In genomic region chr10:5655003-5655600, GRCh38 we compare ENCODE assay signal across 2 cellular contexts.
TF ChIP-seq lines count a peak whose summit lies in the region.

No MANE protein-coding gene starts in this region.

TF ChIP-seq in liver, 16 proteins besides CTCF, POLR2A, EP300 and RAD21:
- TF ChIP-seq REST (IDR thresholded peaks at IDR 0.05) (no peak), HNF4A (conservative IDR thresholded peaks at IDR 0.05) (peak; percentile 49 to 52), RXRA (IDR thresholded peaks at IDR 0.05) (peak in 1 of 2 donors; percentile 28), ZBTB33 (IDR thresholded peaks at IDR 0.05) (no peak), SP1 (IDR thresholded peaks at IDR 0.05) (peak; percentile 30)

TF ChIP-seq in HepG2, 621 proteins besides CTCF, POLR2A, EP300 and RAD21:
- TF ChIP-seq TCF12 (IDR thresholded peaks at IDR 0.05) (no peak), TCF12 (CRISPR knock-in tag; IDR thresholded peaks at IDR 0.05) (no peak), ZNF513 (CRISPR knock-in tag; conservative IDR thresholded peaks at IDR 0.05) (no peak), ZFP82 (CRISPR knock-in tag; IDR thresholded peaks at IDR 0.05; ENCODE audit: borderline replicate concordance) (no peak), SIN3A (IDR thresholded peaks at IDR 0.05; ENCODE audit: borderline replicate concordance, low read depth, low read length) (no peak), BORCS8-MEF2B (CRISPR knock-in tag; IDR thresholded peaks at IDR 0.05) (no peak), ZBTB43 (CRISPR knock-in tag; conservative IDR thresholded peaks at IDR 0.05) (no peak), ZNF782 (CRISPR knock-in tag; IDR thresholded peaks at IDR 0.05; ENCODE audit: borderline replicate concordance) (no peak), RXRB (CRISPR knock-in tag; IDR thresholded peaks at IDR 0.05; ENCODE audit: borderline replicate concordance) (no peak), HMGXB3 (CRISPR knock-in tag; IDR thresholded peaks at IDR 0.05; ENCODE audit: borderline replicate concordance) (no peak), ZNF574 (CRISPR knock-in tag; IDR thresholded peaks at IDR 0.05) (no peak), ZMYM3 (CRISPR knock-in tag; IDR thresholded peaks at IDR 0.05) (no peak), ZNF501 (CRISPR knock-in tag; IDR thresholded peaks at IDR 0.05) (no peak)
